14 cellular contexts compared by ENCODE assay signal in genomic region chr4:123380728-123381716, GRCh38. TPM values are rescaled to one million over a fixed set of nuclear protein-coding genes. Genes with fewer than 3 reads are reported as not detected.
DNase-seq lines count a peak whose midpoint lies in the region; ATAC-seq and TF ChIP-seq lines count a peak whose summit lies in the region.
"Had no signal": no experiment of that assay in that cellular context is flagged by ENCODE, and none has a peak within 500 bp of the region (broad histone marks: within the 10 kb centered on the region; RNA-seq: fewer than 3 reads in every experiment).

No MANE protein-coding gene starts in this region.

- POLR2A ChIA-PET in IMR-90 (lab: Charles Lee; ENCODE audit: unreplicated experiment), result no interaction called here

- no peak overlapping the region; the same call in 1 of the 2 replicates for H2AK5ac ChIP-seq in IMR-90 (ENCODE audit: low read depth, low read length)

- no peak overlapping the region for H2AK9ac ChIP-seq in IMR-90 (replicated peaks; ENCODE audit: low read depth, low read length, poor library complexity)

- dilution Hi-C loops in IMR-90 (cut with HindIII; ENCODE audit: low sequenced_read_pairs, unreplicated experiment), result no loop called here

- no peak overlapping the region for H3K9ac ChIP-seq in IMR-90 (ENCODE audit: low read depth, low read length)

- CTCF ChIA-PET in IMR-90 (lab: Yijun Ruan, JAX), result interaction anchor here (1.3 kb wide), 1 partner anchor 9 kb away, joined by 3 read pairs; no protein-coding TSS in a partner anchor

- in situ Hi-C loops in IMR-90 (cut with MboI; ENCODE audit: low sequenced_read_pairs) (loop anchor here (10.0 kb wide), 1 partner anchor 724 kb away; no protein-coding TSS in a partner anchor), GM13976 (cut with MboI; ENCODE audit: low sequenced_read_pairs, unreplicated experiment) (loop anchor here (25.0 kb wide), 2 partner anchors 281 to 631 kb away; no protein-coding TSS in a partner anchor)

- H2BK20ac ChIP-seq in IMR-90 (ENCODE audit: low read depth, low read length), result no peak overlapping the region

- no peaks in the 10 kb centered on the region for H4K20me1 ChIP-seq in IMR-90 (ENCODE audit: insufficient read depth, low read length)

- H3K9me3 ChIP-seq in IMR-90 (ENCODE audit: control insufficient read depth, insufficient read depth, low read length), result no peaks in the 10 kb centered on the region
- no peaks in the 10 kb centered on the region for H3K9me3 ChIP-seq in ascending aorta
- H3K9me3 ChIP-seq: SJCRH30 had no signal

- no peak overlapping the region for H3K4ac ChIP-seq in IMR-90 (ENCODE audit: low read depth, low read length)

- H4K8ac ChIP-seq in IMR-90 (ENCODE audit: low read depth in 2 of 2, low read length in 2 of 2), result no peak overlapping the region

- no peak for TF ChIP-seq POLR2A in IMR-90 (IDR thresholded peaks at IDR 0.05; ENCODE audit: low read depth, low read length)

- no peak overlapping the region for H3K23ac ChIP-seq in IMR-90 (ENCODE audit: low read depth, low read length)

- H3K27me3 ChIP-seq in IMR-90 (ENCODE audit: control insufficient read depth, insufficient read depth, low read length), result no peaks in the 10 kb centered on the region
- H3K27me3 ChIP-seq in ascending aorta, result no peaks in the 10 kb centered on the region
- H3K27me3 ChIP-seq: SJCRH30 had no signal

- no peaks in the 10 kb centered on the region for H3K9me1 ChIP-seq in IMR-90 (ENCODE audit: insufficient read depth, low read length)

- H3K79me1 ChIP-seq in IMR-90 (ENCODE audit: low read depth in 1 of 2, low read length in 2 of 2), result no peaks in the 10 kb centered on the region

- no peaks in the 10 kb centered on the region for H3K36me3 ChIP-seq in IMR-90 (ENCODE audit: control insufficient read depth, insufficient read depth, low read length)
- H3K36me3 ChIP-seq in ascending aorta, result no peaks in the 10 kb centered on the region
- H3K36me3 ChIP-seq: SJCRH30 had no signal

- no TSS peak for BruUV-seq in IMR-90 (replicated peaks; lab: Mats Ljungman, UMichigan)

- H3K4me3 ChIP-seq in IMR-90 (ENCODE audit: insufficient read depth, low read depth, low read length), result no peak overlapping the region
- no peak overlapping the region for H3K4me3 ChIP-seq in ascending aorta
- H3K4me3 ChIP-seq: SJCRH30 had no signal

- intact Hi-C loops in IMR-90 (cut with micrococcal nuclease) (no loop called here), ascending aorta (cut with DNase I) (loop anchor here (10.0 kb wide), 1 partner anchor 814 kb away; no protein-coding TSS in a partner anchor)

- no peak for TF ChIP-seq RAD21 in IMR-90 (IDR thresholded peaks at IDR 0.05; ENCODE audit: low read length)

- H2BK5ac ChIP-seq in IMR-90 (ENCODE audit: low read depth, low read length, poor library complexity, severe bottlenecking), result no peak overlapping the region

- H3K27ac ChIP-seq in IMR-90 (ENCODE audit: insufficient read depth, low read length) (no peak overlapping the region), ascending aorta (no peak overlapping the region)
- H3K27ac ChIP-seq: SJCRH30 had no signal

- H3K4me1 ChIP-seq in IMR-90 (ENCODE audit: control insufficient read depth, insufficient read depth, low read length) (peaks cover 2% of the 10 kb centered on the region; the same call in 1 of the 2 replicates), ascending aorta (peaks cover 0 to 2% of the 10 kb centered on the region in 2 donors)

- H3K18ac ChIP-seq in IMR-90 (ENCODE audit: low read depth, low read length), result no peak overlapping the region

- H2BK15ac ChIP-seq in IMR-90 (ENCODE audit: low read depth, low read length), result no peak overlapping the region; the same call in 2 of the 3 replicates

- TF ChIP-seq CTCF in IMR-90 (conservative IDR thresholded peaks at IDR 0.05; ENCODE audit: low read depth, low read length), result no peak
- no peak for TF ChIP-seq CTCF in ascending aorta (IDR thresholded peaks at IDR 0.05)
- no peak for TF ChIP-seq CTCF in GM13976 (IDR thresholded peaks at IDR 0.05; ENCODE audit: borderline replicate concordance, control extremely low read depth, extremely low read depth, insufficient read depth, missing control alignments)

- no peak overlapping the region for H3K14ac ChIP-seq in IMR-90 (replicated peaks; ENCODE audit: low read depth, low read length)

- no peak overlapping the region for H3K56ac ChIP-seq in IMR-90 (ENCODE audit: extremely low read depth, insufficient read depth, low read length)

- H4K91ac ChIP-seq in IMR-90 (ENCODE audit: insufficient read depth, low read depth, low read length), result no peak overlapping the region

- ATAC-seq in GM18502 (IDR thresholded peaks at IDR 0.05; ENCODE audit: poor library complexity, unreplicated experiment) (peak; percentile 93), GM19351 (IDR thresholded peaks at IDR 0.05; ENCODE audit: unreplicated experiment) (peak; percentile 89), HG02852 (IDR thresholded peaks at IDR 0.05; ENCODE audit: unreplicated experiment) (peak; percentile 94), IMR-90 (ENCODE audit: low read depth) (no peak)

- H2AFZ ChIP-seq in IMR-90 (replicated peaks; ENCODE audit: low read length, poor library complexity), result no peak overlapping the region

- H2BK120ac ChIP-seq in IMR-90 (ENCODE audit: low read depth, low read length), result 0 out of 2 replicates have a peak overlapping the region, but pooled peaks have one; percentile 29

- no peak for DNase-seq in IMR-90
- DNase-seq in ascending aorta (ENCODE audit: low spot score in 2 of 2), result no peak
- DNase-seq in NK-92 (lab: John Stamatoyannopoulos, UW; ENCODE audit: unreplicated experiment), result no peak
- no peak for DNase-seq in GM13976 (ENCODE audit: low spot score)
- DNase-seq in islet precursor cell, result no peak
- DNase-seq: caudate nucleus; kidney; NCI-H2029; NCI-H69; SJCRH30; stimulated activated CD4-positive, alpha-beta T cell treated with anti-CD3 and anti-CD28 coated beads, Interleukin-2, amount 100 ng/mL, for 24 hours had no signal

- no peak overlapping the region for H3K4me2 ChIP-seq in IMR-90 (ENCODE audit: low read depth, low read length)

- H4K5ac ChIP-seq in IMR-90 (ENCODE audit: low read depth, low read length), result no peak overlapping the region

- WGBS in IMR-90 (ENCODE audit: extremely low coverage in 2 of 2, insufficient read length in 1 of 2), 2 experiments, result 79% methylated on average over 3 of the region's 3 CpGs; no CpG with 5 or more reads in 1 of the 2 experiments

TF ChIP-seq in IMR-90, 13 proteins besides CTCF, POLR2A, EP300 and RAD21:
- no peak for TF ChIP-seq SMC3 (IDR thresholded peaks at IDR 0.05; ENCODE audit: low read depth, low read length)
- TF ChIP-seq BHLHE40 (IDR thresholded peaks at IDR 0.05; ENCODE audit: low read depth, low read length), result no peak
- TF ChIP-seq ELK1 (IDR thresholded peaks at IDR 0.05; ENCODE audit: borderline replicate concordance, low read depth, low read length), result no peak
- TF ChIP-seq MXI1 (IDR thresholded peaks at IDR 0.05; ENCODE audit: borderline replicate concordance, low read depth, low read length), result no peak
- TF ChIP-seq RFX5 (IDR thresholded peaks at IDR 0.05; ENCODE audit: low read depth, low read length), result no peak
- TF ChIP-seq NFE2L2 (IDR thresholded peaks at IDR 0.05; ENCODE audit: low read depth, low read length), result no peak
- no peak for TF ChIP-seq RCOR1 (IDR thresholded peaks at IDR 0.05; ENCODE audit: insufficient replicate concordance, low read length)
- TF ChIP-seq, protein P1, sequence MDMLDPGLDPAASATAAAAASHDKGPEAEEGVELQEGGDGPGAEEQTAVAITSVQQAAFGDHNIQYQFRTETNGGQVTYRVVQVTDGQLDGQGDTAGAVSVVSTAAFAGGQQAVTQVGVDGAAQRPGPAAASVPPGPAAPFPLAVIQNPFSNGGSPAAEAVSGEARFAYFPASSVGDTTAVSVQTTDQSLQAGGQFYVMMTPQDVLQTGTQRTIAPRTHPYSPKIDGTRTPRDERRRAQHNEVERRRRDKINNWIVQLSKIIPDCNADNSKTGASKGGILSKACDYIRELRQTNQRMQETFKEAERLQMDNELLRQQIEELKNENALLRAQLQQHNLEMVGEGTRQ (IDR thresholded peaks at IDR 0.05; ENCODE audit: low read depth, low read length), result no peak
- TF ChIP-seq MAFK (IDR thresholded peaks at IDR 0.05; ENCODE audit: low read depth, low read length), result no peak
- no peak for TF ChIP-seq CHD1 (IDR thresholded peaks at IDR 0.05; ENCODE audit: low read depth, low read length)
- TF ChIP-seq MAZ (IDR thresholded peaks at IDR 0.05; ENCODE audit: borderline replicate concordance, low read depth, low read length), result no peak

RNA-seq across cellular contexts. Expression of gene SPRY1, which starts 15.6 kb away (rescaled TPM):
- 1.4 and 1.9 TPM in 2 replicates for total RNA-seq in IMR-90 (2012; rRNA removed)
- polyA plus RNA-seq in IMR-90 (2012; rRNA removed), result 2.2 and 2.6 TPM in 2 replicates
- 2.7 and 2.9 TPM in 2 replicates for polyA plus RNA-seq in IMR-90 (2012; cell fraction: cytosol; rRNA removed)
- 1.8 and 3.7 TPM in 2 replicates for polyA plus RNA-seq in IMR-90 (2012; cell fraction: nucleus; rRNA removed; ENCODE audit: low replicate concordance)
- 348 TPM for total RNA-seq in ascending aorta

Comparison
In these comparisons a context has a peak if more than half of its experiments do, and no peak if none do; other contexts are left out.
1. RNA of gene SPRY1, which starts 15.6 kb away (total RNA-seq): 348 TPM in ascending aorta (single experiment); 1.4 to 1.9 TPM in IMR-90; every median in the first group is over 100 times any median in the second.